In the genomic region with DNA sequence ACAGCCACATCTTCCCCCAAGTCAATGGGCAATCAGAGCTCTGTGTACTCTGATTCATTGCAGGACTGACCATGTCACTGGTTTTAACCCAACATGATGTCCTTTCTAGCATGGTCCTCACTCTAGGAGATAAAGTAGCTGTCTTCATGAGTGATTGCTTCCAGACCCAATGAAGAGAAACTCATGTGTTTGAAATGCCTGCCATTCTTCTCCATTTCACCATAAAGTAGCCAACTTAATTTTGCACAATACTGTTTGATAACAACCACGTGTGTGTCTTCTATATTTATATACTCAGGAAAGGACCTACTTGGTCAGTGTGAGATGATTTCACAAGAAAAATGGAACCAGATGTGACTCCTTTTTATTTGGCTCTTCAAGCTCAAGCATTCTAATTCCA, we compare ENCODE assay signal across 10 cellular contexts.
"Had no signal": no experiment of that assay in that cellular context is flagged by ENCODE, and none has a peak within 500 bp of the region (broad histone marks: within the 10 kb centered on the region; RNA-seq: fewer than 3 reads in every experiment).

No MANE protein-coding gene starts in this region.

- H3K36me3 ChIP-seq: neural progenitor cell, pancreas, stomach had no signal

- ATAC-seq: body of pancreas, pancreas had no signal

- DNase-seq: activated CD4-positive, alpha-beta T cell treated with anti-CD3 and anti-CD28 coated beads for 48 hours; activated naive CD4-positive, alpha-beta T cell treated with anti-CD3 and anti-CD28 coated beads for 36 hours; body of pancreas; effector memory CD4-positive, alpha-beta T cell; kidney glomerular epithelial cell; pancreas; stimulated activated CD4-positive, alpha-beta T cell treated with anti-CD3 and anti-CD28 coated beads, Interleukin-4, amount 100 ng/mL, for 4 hours; stomach had no signal

- H3K4me3 ChIP-seq: body of pancreas, neural progenitor cell, pancreas, stomach had no signal

- H3K27me3 ChIP-seq: body of pancreas, neural progenitor cell, pancreas, stomach had no signal

- H3K4me1 ChIP-seq: body of pancreas, neural progenitor cell, pancreas, stomach had no signal

- H3K9me3 ChIP-seq: body of pancreas, pancreas, stomach had no signal

- H3K27ac ChIP-seq: body of pancreas, epithelial cell of prostate, neural progenitor cell, pancreas, stomach had no signal
